ENCODE assay signal across 1 cellular context in genomic region chr3:47824541-47825473, GRCh38.
TF ChIP-seq lines count a peak whose summit lies in the region.

No MANE protein-coding gene starts in this region.

TF ChIP-seq in SK-N-SH treated with all-trans-retinoic acid at 6 μM for 48 hours, 23 proteins besides CTCF, POLR2A, EP300 and RAD21 (continued from another document):
- TF ChIP-seq ZFP30 (CRISPR knock-in tag; IDR thresholded peaks at IDR 0.05) = no peak
- no peak for TF ChIP-seq CSDC2 (CRISPR knock-in tag; IDR thresholded peaks at IDR 0.05)
